1 cellular context compared by ENCODE assay signal in the genomic region with DNA sequence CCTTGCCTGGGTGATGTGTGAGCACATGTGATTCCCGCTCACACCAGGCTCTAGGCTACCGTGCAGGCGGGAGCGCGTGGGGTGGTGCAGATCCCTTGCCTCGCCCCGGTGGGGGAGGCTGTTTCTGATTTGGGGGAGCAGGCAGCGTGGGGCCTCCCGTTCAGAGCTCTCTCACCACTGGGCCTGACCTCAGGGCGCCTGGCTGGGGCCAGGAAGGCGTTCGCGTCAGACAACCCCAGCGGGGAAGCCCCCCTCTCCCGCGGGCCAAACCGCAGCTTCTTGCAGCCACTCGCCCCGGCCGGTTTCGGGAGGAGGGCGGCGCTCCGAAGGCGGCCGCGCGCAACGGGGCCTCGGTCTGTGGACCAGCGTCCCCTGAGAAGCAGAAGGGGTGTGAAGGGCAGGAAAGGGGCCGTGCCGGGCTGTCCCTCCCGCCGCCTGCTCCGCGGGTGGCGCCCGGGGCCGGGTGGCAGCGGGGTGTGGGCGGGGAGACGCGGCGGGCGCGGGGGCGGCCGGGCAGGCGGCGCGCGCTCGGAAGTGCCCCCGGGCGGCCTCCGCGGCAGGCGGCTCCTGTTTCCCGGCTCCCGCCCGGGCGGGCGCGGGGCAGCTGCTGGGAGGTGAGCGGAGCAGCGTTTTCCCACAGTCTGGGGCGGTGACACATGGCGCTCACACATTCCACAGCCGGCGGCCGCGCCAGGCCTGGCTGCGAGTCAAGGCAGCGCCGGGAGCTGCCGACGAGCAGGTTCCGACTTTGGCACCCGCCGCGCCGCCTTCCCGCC.
TF ChIP-seq lines count a peak whose summit lies in the region.

No MANE protein-coding gene starts in this region.

TF ChIP-seq in HepG2, 621 proteins besides CTCF, POLR2A, EP300 and RAD21 (continued from another document and continues in another):
- TF ChIP-seq ZFP1 (CRISPR knock-in tag; IDR thresholded peaks at IDR 0.05) (peak; percentile 56; the same call in 1 of the 2 replicates), ZBTB7A (CRISPR knock-in tag; IDR thresholded peaks at IDR 0.05) (no peak; the same call in 1 of the 2 replicates), XRCC5 (optimal IDR thresholded peaks at IDR 0.05; ENCODE audit: low read length) (no peak), SRSF1 (optimal IDR thresholded peaks at IDR 0.05; ENCODE audit: low read depth, low read length) (no peak), TCF7L2 (IDR thresholded peaks at IDR 0.05; ENCODE audit: low read depth, low read length) (no peak), MEIS2 (CRISPR knock-in tag; IDR thresholded peaks at IDR 0.05) (peak; percentile 94), GATAD2A (CRISPR knock-in tag; IDR thresholded peaks at IDR 0.05) (peak; percentile 43; the same call in 1 of the 2 replicates), ZNF816 (CRISPR knock-in tag; IDR thresholded peaks at IDR 0.05; ENCODE audit: borderline replicate concordance) (peak; percentile 88; the same call in 1 of the 2 replicates), JUNB (CRISPR knock-in tag; IDR thresholded peaks at IDR 0.05; ENCODE audit: borderline replicate concordance) (peak; percentile 88), U2AF2 (IDR thresholded peaks at IDR 0.05; ENCODE audit: low read depth, low read length) (no peak), BRCA1 (CRISPR knock-in tag; IDR thresholded peaks at IDR 0.05) (peak; percentile 96; the same call in 1 of the 2 replicates), TCF7 (IDR thresholded peaks at IDR 0.05; ENCODE audit: low read depth) (no peak), ZNF552 (CRISPR knock-in tag; IDR thresholded peaks at IDR 0.05; ENCODE audit: borderline replicate concordance) (peak; percentile 98; the same call in 1 of the 2 replicates), TOE1 (CRISPR knock-in tag; IDR thresholded peaks at IDR 0.05) (peak; percentile 58; the same call in 1 of the 2 replicates), ZC3H13 (CRISPR knock-in tag; IDR thresholded peaks at IDR 0.05) (peak; percentile 96), ZSCAN20 (CRISPR knock-in tag; IDR thresholded peaks at IDR 0.05; ENCODE audit: borderline replicate concordance) (peak; percentile 94), NFE2L2 (IDR thresholded peaks at IDR 0.05; ENCODE audit: low read length) (no peak), NFYC (CRISPR knock-in tag; IDR thresholded peaks at IDR 0.05) (no peak; the same call in none of the 2 replicates), KMT2B (CRISPR knock-in tag; IDR thresholded peaks at IDR 0.05) (peak; percentile 83; the same call in 1 of the 2 replicates), PAX8 (CRISPR knock-in tag; IDR thresholded peaks at IDR 0.05; ENCODE audit: borderline replicate concordance) (peak; percentile 90; the same call in 1 of the 2 replicates), ZNF101 (CRISPR knock-in tag; IDR thresholded peaks at IDR 0.05; ENCODE audit: borderline replicate concordance, low read depth) (0 out of 2 replicates have a peak, but pooled peaks have one; percentile 94), ZFP36L1 (CRISPR knock-in tag; IDR thresholded peaks at IDR 0.05) (0 out of 2 replicates have a peak, but pooled peaks have one; percentile 86), MAX (IDR thresholded peaks at IDR 0.05) (peak; percentile 100), U2AF1 (optimal IDR thresholded peaks at IDR 0.05; ENCODE audit: low read depth, low read length) (no peak), MBD4 (IDR thresholded peaks at IDR 0.05; ENCODE audit: borderline replicate concordance, low read length) (no peak), SCMH1 (CRISPR knock-in tag; IDR thresholded peaks at IDR 0.05; ENCODE audit: borderline replicate concordance) (no peak), ZNF660 (CRISPR knock-in tag; IDR thresholded peaks at IDR 0.05; ENCODE audit: borderline replicate concordance, low read depth) (no peak), ZNF331 (CRISPR knock-in tag; IDR thresholded peaks at IDR 0.05) (peak; percentile 91), HHEX (CRISPR knock-in tag; IDR thresholded peaks at IDR 0.05) (no peak), HCFC1 (IDR thresholded peaks at IDR 0.05; ENCODE audit: low read depth, low read length) (no peak), ONECUT2 (CRISPR knock-in tag; IDR thresholded peaks at IDR 0.05) (peak; percentile 73), ZNF703 (CRISPR knock-in tag; IDR thresholded peaks at IDR 0.05; ENCODE audit: borderline replicate concordance) (peak; percentile 74), ZNF138 (CRISPR knock-in tag; IDR thresholded peaks at IDR 0.05; ENCODE audit: low read depth) (peak; percentile 97), ZFYVE20 (CRISPR knock-in tag; IDR thresholded peaks at IDR 0.05; ENCODE audit: borderline replicate concordance, low read depth) (peak; percentile 93; the same call in 1 of the 2 replicates), XBP1 (CRISPR knock-in tag; IDR thresholded peaks at IDR 0.05) (peak; percentile 77; the same call in 1 of the 2 replicates), JUN (CRISPR knock-in tag; IDR thresholded peaks at IDR 0.05) (peak; percentile 20; the same call in 1 of the 2 replicates), ZNF296 (CRISPR knock-in tag; conservative IDR thresholded peaks at IDR 0.05) (peak; percentile 58; the same call in 1 of the 2 replicates), ZNF530 (CRISPR knock-in tag; IDR thresholded peaks at IDR 0.05; ENCODE audit: low read depth) (0 out of 2 replicates have a peak, but pooled peaks have one; percentile 75), SYNCRIP (IDR thresholded peaks at IDR 0.05; ENCODE audit: insufficient read depth, low read depth, low read length) (no peak), CERS6 (CRISPR knock-in tag; IDR thresholded peaks at IDR 0.05) (peak; percentile 96)
- TF ChIP-seq, protein P1, sequence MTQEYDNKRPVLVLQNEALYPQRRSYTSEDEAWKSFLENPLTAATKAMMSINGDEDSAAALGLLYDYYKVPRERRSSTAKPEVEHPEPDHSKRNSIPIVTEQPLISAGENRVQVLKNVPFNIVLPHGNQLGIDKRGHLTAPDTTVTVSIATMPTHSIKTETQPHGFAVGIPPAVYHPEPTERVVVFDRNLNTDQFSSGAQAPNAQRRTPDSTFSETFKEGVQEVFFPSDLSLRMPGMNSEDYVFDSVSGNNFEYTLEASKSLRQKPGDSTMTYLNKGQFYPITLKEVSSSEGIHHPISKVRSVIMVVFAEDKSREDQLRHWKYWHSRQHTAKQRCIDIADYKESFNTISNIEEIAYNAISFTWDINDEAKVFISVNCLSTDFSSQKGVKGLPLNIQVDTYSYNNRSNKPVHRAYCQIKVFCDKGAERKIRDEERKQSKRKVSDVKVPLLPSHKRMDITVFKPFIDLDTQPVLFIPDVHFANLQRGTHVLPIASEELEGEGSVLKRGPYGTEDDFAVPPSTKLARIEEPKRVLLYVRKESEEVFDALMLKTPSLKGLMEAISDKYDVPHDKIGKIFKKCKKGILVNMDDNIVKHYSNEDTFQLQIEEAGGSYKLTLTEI (CRISPR knock-in tag; conservative IDR thresholded peaks at IDR 0.05) = no peak
- TF ChIP-seq, protein P2, sequence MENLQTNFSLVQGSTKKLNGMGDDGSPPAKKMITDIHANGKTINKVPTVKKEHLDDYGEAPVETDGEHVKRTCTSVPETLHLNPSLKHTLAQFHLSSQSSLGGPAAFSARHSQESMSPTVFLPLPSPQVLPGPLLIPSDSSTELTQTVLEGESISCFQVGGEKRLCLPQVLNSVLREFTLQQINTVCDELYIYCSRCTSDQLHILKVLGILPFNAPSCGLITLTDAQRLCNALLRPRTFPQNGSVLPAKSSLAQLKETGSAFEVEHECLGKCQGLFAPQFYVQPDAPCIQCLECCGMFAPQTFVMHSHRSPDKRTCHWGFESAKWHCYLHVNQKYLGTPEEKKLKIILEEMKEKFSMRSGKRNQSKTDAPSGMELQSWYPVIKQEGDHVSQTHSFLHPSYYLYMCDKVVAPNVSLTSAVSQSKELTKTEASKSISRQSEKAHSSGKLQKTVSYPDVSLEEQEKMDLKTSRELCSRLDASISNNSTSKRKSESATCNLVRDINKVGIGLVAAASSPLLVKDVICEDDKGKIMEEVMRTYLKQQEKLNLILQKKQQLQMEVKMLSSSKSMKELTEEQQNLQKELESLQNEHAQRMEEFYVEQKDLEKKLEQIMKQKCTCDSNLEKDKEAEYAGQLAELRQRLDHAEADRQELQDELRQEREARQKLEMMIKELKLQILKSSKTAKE (CRISPR knock-in tag; IDR thresholded peaks at IDR 0.05; ENCODE audit: borderline replicate concordance) = peak; percentile 87
- TF ChIP-seq, protein P3, sequence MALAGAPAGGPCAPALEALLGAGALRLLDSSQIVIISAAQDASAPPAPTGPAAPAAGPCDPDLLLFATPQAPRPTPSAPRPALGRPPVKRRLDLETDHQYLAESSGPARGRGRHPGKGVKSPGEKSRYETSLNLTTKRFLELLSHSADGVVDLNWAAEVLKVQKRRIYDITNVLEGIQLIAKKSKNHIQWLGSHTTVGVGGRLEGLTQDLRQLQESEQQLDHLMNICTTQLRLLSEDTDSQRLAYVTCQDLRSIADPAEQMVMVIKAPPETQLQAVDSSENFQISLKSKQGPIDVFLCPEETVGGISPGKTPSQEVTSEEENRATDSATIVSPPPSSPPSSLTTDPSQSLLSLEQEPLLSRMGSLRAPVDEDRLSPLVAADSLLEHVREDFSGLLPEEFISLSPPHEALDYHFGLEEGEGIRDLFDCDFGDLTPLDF (CRISPR knock-in tag; IDR thresholded peaks at IDR 0.05) = peak; percentile 78
- TF ChIP-seq, protein P4, sequence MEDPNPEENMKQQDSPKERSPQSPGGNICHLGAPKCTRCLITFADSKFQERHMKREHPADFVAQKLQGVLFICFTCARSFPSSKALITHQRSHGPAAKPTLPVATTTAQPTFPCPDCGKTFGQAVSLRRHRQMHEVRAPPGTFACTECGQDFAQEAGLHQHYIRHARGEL (CRISPR knock-in tag; IDR thresholded peaks at IDR 0.05) = peak; percentile 89; the same call in 1 of the 2 replicates
- TF ChIP-seq, protein P5, sequence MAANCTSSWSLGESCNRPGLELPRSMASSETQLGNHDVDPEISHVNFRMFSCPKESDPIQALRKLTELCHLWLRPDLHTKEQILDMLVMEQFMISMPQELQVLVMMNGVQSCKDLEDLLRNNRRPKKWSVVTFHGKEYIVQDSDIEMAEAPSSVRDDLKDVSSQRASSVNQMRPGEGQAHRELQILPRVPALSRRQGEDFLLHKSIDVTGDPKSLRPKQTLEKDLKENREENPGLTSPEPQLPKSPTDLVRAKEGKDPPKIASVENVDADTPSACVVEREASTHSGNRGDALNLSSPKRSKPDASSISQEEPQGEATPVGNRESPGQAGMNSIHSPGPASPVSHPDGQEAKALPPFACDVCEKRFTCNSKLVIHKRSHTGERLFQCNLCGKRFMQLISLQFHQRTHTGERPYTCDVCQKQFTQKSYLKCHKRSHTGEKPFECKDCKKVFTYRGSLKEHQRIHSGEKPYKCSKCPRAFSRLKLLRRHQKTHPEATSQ (CRISPR knock-in tag; IDR thresholded peaks at IDR 0.05; ENCODE audit: borderline replicate concordance) = no peak; the same call in 1 of the 2 replicates
- TF ChIP-seq, protein P6, sequence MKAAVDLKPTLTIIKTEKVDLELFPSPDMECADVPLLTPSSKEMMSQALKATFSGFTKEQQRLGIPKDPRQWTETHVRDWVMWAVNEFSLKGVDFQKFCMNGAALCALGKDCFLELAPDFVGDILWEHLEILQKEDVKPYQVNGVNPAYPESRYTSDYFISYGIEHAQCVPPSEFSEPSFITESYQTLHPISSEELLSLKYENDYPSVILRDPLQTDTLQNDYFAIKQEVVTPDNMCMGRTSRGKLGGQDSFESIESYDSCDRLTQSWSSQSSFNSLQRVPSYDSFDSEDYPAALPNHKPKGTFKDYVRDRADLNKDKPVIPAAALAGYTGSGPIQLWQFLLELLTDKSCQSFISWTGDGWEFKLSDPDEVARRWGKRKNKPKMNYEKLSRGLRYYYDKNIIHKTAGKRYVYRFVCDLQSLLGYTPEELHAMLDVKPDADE (CRISPR knock-in tag; IDR thresholded peaks at IDR 0.05) = peak; percentile 89; the same call in 1 of the 2 replicates
- TF ChIP-seq, protein P7, sequence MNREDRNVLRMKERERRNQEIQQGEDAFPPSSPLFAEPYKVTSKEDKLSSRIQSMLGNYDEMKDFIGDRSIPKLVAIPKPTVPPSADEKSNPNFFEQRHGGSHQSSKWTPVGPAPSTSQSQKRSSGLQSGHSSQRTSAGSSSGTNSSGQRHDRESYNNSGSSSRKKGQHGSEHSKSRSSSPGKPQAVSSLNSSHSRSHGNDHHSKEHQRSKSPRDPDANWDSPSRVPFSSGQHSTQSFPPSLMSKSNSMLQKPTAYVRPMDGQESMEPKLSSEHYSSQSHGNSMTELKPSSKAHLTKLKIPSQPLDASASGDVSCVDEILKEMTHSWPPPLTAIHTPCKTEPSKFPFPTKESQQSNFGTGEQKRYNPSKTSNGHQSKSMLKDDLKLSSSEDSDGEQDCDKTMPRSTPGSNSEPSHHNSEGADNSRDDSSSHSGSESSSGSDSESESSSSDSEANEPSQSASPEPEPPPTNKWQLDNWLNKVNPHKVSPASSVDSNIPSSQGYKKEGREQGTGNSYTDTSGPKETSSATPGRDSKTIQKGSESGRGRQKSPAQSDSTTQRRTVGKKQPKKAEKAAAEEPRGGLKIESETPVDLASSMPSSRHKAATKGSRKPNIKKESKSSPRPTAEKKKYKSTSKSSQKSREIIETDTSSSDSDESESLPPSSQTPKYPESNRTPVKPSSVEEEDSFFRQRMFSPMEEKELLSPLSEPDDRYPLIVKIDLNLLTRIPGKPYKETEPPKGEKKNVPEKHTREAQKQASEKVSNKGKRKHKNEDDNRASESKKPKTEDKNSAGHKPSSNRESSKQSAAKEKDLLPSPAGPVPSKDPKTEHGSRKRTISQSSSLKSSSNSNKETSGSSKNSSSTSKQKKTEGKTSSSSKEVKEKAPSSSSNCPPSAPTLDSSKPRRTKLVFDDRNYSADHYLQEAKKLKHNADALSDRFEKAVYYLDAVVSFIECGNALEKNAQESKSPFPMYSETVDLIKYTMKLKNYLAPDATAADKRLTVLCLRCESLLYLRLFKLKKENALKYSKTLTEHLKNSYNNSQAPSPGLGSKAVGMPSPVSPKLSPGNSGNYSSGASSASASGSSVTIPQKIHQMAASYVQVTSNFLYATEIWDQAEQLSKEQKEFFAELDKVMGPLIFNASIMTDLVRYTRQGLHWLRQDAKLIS (CRISPR knock-in tag; IDR thresholded peaks at IDR 0.05) = no peak
- TF ChIP-seq, protein P8, sequence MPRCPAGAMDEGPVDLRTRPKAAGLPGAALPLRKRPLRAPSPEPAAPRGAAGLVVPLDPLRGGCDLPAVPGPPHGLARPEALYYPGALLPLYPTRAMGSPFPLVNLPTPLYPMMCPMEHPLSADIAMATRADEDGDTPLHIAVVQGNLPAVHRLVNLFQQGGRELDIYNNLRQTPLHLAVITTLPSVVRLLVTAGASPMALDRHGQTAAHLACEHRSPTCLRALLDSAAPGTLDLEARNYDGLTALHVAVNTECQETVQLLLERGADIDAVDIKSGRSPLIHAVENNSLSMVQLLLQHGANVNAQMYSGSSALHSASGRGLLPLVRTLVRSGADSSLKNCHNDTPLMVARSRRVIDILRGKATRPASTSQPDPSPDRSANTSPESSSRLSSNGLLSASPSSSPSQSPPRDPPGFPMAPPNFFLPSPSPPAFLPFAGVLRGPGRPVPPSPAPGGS (CRISPR knock-in tag; IDR thresholded peaks at IDR 0.05) = peak; percentile 41
